In genomic region chr13:28754698-28755545, GRCh38 we compare ENCODE assay signal across 8 cellular contexts. TPM values are rescaled to one million over a fixed set of nuclear protein-coding genes. Genes with fewer than 3 reads are reported as not detected.
DNase-seq lines count a peak whose midpoint lies in the region; ATAC-seq and TF ChIP-seq lines count a peak whose summit lies in the region.

No MANE protein-coding gene starts in this region.

- intact Hi-C loops in psoas muscle (cut with DNase I), result no loop called here

- peak overlapping the region; percentile 29 for H3K4me3 ChIP-seq in psoas muscle

- peaks cover 4% of the 10 kb centered on the region for H3K4me1 ChIP-seq in psoas muscle

- H3K4me3 Mint-ChIP-seq in activated CD4-positive, alpha-beta T cell treated with anti-CD3 and anti-CD28 coated beads, Interleukin-2, amount 10 ng/mL, durations not matched to agents 7 days and 5 days, result peak overlapping the region; percentile 35
- peak overlapping the region; percentile 68 for H3K4me3 Mint-ChIP-seq in T-helper 2 cell treated with Interferon-gamma antibody and Interleukin-4, amounts not matched to agents 5 μg/mL and 100 μg/mL, for 36 hours

- peaks cover 4% of the 10 kb centered on the region for H3K36me3 Mint-ChIP-seq in activated CD4-positive, alpha-beta T cell treated with anti-CD3 and anti-CD28 coated beads, Interleukin-2, amount 10 ng/mL, durations not matched to agents 7 days and 5 days (ENCODE audit: low read depth)
- peaks cover 3% of the 10 kb centered on the region for H3K36me3 Mint-ChIP-seq in T-helper 2 cell treated with Interferon-gamma antibody and Interleukin-4, amounts not matched to agents 5 μg/mL and 100 μg/mL, for 36 hours (ENCODE audit: low read depth)

- peak; percentile 16 for TF ChIP-seq CTCF in psoas muscle (IDR thresholded peaks at IDR 0.05)

- H3K27me3 ChIP-seq in psoas muscle (ENCODE audit: insufficient read depth in 3 of 3, low read length in 2 of 3), result no peaks in the 10 kb centered on the region

- POLR2A ChIA-PET in activated CD4-positive, alpha-beta T cell treated with anti-CD3 and anti-CD28 coated beads, Interleukin-2, amount 10 ng/mL, durations not matched to agents 7 days and 5 days (lab: Charles Lee), result no interaction called here

- peak; percentile 7 for DNase-seq in activated CD4-positive, alpha-beta T cell treated with anti-CD3 and anti-CD28 coated beads, Interleukin-2, amount 10 ng/mL, durations not matched to agents 7 days and 5 days
- no peak for DNase-seq in activated CD4-positive, alpha-beta T cell treated with anti-CD3 and anti-CD28 coated beads, Interleukin-2, amount 50 U/mL, for 4 hours
- DNase-seq in T-helper 2 cell treated with Interferon-gamma antibody and Interleukin-4, amounts not matched to agents 5 μg/mL and 100 μg/mL, for 36 hours (ENCODE audit: low spot score), result no peak
- DNase-seq in foreskin melanocyte, result peak; percentile 39
- DNase-seq in psoas muscle, result peak in 1 of 2 donors; percentile 60
- DNase-seq in NCI-H2171 (lab: John Stamatoyannopoulos, UW), result no peak
- DNase-seq in NK-92 treated with Interleukin-12 subunit alpha and Interleukin-12 subunit beta, amount 100 ng/mL, for 24 hours (lab: John Stamatoyannopoulos, UW), result no peak

- ATAC-seq in psoas muscle (peak in 2 of 4 donors; percentile 30 to 50), GM18867 (IDR thresholded peaks at IDR 0.05; ENCODE audit: unreplicated experiment) (no peak)

- H3K27ac ChIP-seq in psoas muscle, result peak overlapping the region; percentile 30

- CTCF ChIA-PET in activated CD4-positive, alpha-beta T cell treated with anti-CD3 and anti-CD28 coated beads, Interleukin-2, amount 10 ng/mL, durations not matched to agents 7 days and 5 days (lab: Charles Lee), result interaction anchor here (0.7 kb wide), 1 partner anchor 9 kb away, joined by 4 read pairs; no protein-coding TSS in a partner anchor

- H3K27me3 Mint-ChIP-seq in activated CD4-positive, alpha-beta T cell treated with anti-CD3 and anti-CD28 coated beads, Interleukin-2, amount 10 ng/mL, durations not matched to agents 7 days and 5 days, result peaks cover 8% of the 10 kb centered on the region
- H3K27me3 Mint-ChIP-seq in T-helper 2 cell treated with Interferon-gamma antibody and Interleukin-4, amounts not matched to agents 5 μg/mL and 100 μg/mL, for 36 hours (ENCODE audit: low read depth), result no peaks in the 10 kb centered on the region

- peaks cover 26% of the 10 kb centered on the region for H3K4me1 Mint-ChIP-seq in activated CD4-positive, alpha-beta T cell treated with anti-CD3 and anti-CD28 coated beads, Interleukin-2, amount 10 ng/mL, durations not matched to agents 7 days and 5 days
- H3K4me1 Mint-ChIP-seq in T-helper 2 cell treated with Interferon-gamma antibody and Interleukin-4, amounts not matched to agents 5 μg/mL and 100 μg/mL, for 36 hours (ENCODE audit: low read depth), result peaks cover 23% of the 10 kb centered on the region

- H3K36me3 ChIP-seq in psoas muscle (ENCODE audit: insufficient read depth in 1 of 2, low read depth in 1 of 2), result no peaks in the 10 kb centered on the region

- peaks cover 29% of the 10 kb centered on the region for H3K9me3 Mint-ChIP-seq in activated CD4-positive, alpha-beta T cell treated with anti-CD3 and anti-CD28 coated beads, Interleukin-2, amount 10 ng/mL, durations not matched to agents 7 days and 5 days
- peaks cover 36% of the 10 kb centered on the region for H3K9me3 Mint-ChIP-seq in T-helper 2 cell treated with Interferon-gamma antibody and Interleukin-4, amounts not matched to agents 5 μg/mL and 100 μg/mL, for 36 hours

- H3K27ac Mint-ChIP-seq in activated CD4-positive, alpha-beta T cell treated with anti-CD3 and anti-CD28 coated beads, Interleukin-2, amount 10 ng/mL, durations not matched to agents 7 days and 5 days, result peak overlapping the region; percentile 90
- peak overlapping the region; percentile 88 for H3K27ac Mint-ChIP-seq in T-helper 2 cell treated with Interferon-gamma antibody and Interleukin-4, amounts not matched to agents 5 μg/mL and 100 μg/mL, for 36 hours

- peaks cover 16% of the 10 kb centered on the region for H3K9me3 ChIP-seq in psoas muscle

- 67 to 78% (median 73%) methylated on average over 32 of the region's 32 CpGs for WGBS in psoas muscle, 3 donors

RNA-seq across cellular contexts. Expression of gene SLC46A3, which starts 36.2 kb away (rescaled TPM):
- 10 to 100 TPM; 15.2 to 17.6 TPM for total RNA-seq in activated CD4-positive, alpha-beta T cell treated with anti-CD3 and anti-CD28 coated beads, Interleukin-2, amount 10 ng/mL, durations not matched to agents 7 days and 5 days
- total RNA-seq in psoas muscle, result 1 to 10 TPM; 5.0 to 6.6 (median 6.0) TPM
- polyA plus RNA-seq in psoas muscle, result 10 to 100 TPM in 1 of 3 donors, 1 to 10 TPM in 2; 2.9 to 12.7 (median 5.7) TPM

Comparison
In these comparisons a context has a peak if more than half of its experiments do, and no peak if none do; other contexts are left out.
1. DNase-seq: peak in activated CD4-positive, alpha-beta T cell treated with anti-CD3 and anti-CD28 coated beads, Interleukin-2, amount 10 ng/mL, durations not matched to agents 7 days and 5 days (single experiment) and foreskin melanocyte (single experiment); none in activated CD4-positive, alpha-beta T cell treated with anti-CD3 and anti-CD28 coated beads, Interleukin-2, amount 50 U/mL, for 4 hours (0 of 2), T-helper 2 cell treated with Interferon-gamma antibody and Interleukin-4, amounts not matched to agents 5 μg/mL and 100 μg/mL, for 36 hours (single experiment), NCI-H2171 (single experiment) and NK-92 treated with Interleukin-12 subunit alpha and Interleukin-12 subunit beta, amount 100 ng/mL, for 24 hours (single experiment).